ENCODE assay signal across 1 cellular context in genomic region chr11:34052036-34052607, GRCh38.
TF ChIP-seq lines count a peak whose summit lies in the region.

No MANE protein-coding gene starts in this region.

TF ChIP-seq in K562, 482 proteins besides CTCF, POLR2A, EP300 and RAD21 (continued from another document and continues in another):
- no peak for TF ChIP-seq ZNF212 (CRISPR knock-in tag; IDR thresholded peaks at IDR 0.05)
- peak; percentile 49 for TF ChIP-seq POLR2B (IDR thresholded peaks at IDR 0.05; ENCODE audit: low read depth, partially characterized antibody)
- no peak for TF ChIP-seq NFATC3 (IDR thresholded peaks at IDR 0.05)
- TF ChIP-seq ZNF23 (CRISPR knock-in tag; IDR thresholded peaks at IDR 0.05) = no peak
- TF ChIP-seq ZNF644 (tag; IDR thresholded peaks at IDR 0.05; ENCODE audit: low read depth) = no peak; the same call in 1 of the 2 replicates
- TF ChIP-seq, protein P1, sequence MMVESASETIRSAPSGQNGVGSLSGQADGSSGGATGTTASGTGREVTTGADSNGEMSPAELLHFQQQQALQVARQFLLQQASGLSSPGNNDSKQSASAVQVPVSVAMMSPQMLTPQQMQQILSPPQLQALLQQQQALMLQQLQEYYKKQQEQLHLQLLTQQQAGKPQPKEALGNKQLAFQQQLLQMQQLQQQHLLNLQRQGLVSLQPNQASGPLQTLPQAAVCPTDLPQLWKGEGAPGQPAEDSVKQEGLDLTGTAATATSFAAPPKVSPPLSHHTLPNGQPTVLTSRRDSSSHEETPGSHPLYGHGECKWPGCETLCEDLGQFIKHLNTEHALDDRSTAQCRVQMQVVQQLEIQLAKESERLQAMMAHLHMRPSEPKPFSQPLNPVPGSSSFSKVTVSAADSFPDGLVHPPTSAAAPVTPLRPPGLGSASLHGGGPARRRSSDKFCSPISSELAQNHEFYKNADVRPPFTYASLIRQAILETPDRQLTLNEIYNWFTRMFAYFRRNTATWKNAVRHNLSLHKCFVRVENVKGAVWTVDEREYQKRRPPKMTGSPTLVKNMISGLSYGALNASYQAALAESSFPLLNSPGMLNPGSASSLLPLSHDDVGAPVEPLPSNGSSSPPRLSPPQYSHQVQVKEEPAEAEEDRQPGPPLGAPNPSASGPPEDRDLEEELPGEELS (CRISPR knock-in tag; IDR thresholded peaks at IDR 0.05; ENCODE audit: borderline replicate concordance) = 0 out of 2 replicates have a peak, but pooled peaks have one; percentile 6
- no peak for TF ChIP-seq ZNF512 (tag; IDR thresholded peaks at IDR 0.05)
- no peak for TF ChIP-seq EZH2 (IDR thresholded peaks at IDR 0.05; ENCODE audit: borderline replicate concordance, low read depth, low read length)
- peak; percentile 88 for TF ChIP-seq TAF1 (IDR thresholded peaks at IDR 0.05; ENCODE audit: control insufficient read depth, extremely low read depth, insufficient read depth, low read length, severe bottlenecking)
- no peak for TF ChIP-seq JUN (IDR thresholded peaks at IDR 0.05; ENCODE audit: borderline replicate concordance, low read depth, low read length)
- no peak for TF ChIP-seq JUN (CRISPR knock-in tag; IDR thresholded peaks at IDR 0.05; ENCODE audit: borderline replicate concordance)
- TF ChIP-seq NCOA4 (IDR thresholded peaks at IDR 0.05; ENCODE audit: partially characterized antibody) = no peak
- peak in 1 of 2 experiments; percentile 72; a peak in 1 of 4 replicates for TF ChIP-seq UBTF (IDR thresholded peaks at IDR 0.05; ENCODE audit: borderline replicate concordance in 1 of 2, low read depth in 2 of 2, low read length in 2 of 2)
- TF ChIP-seq DEAF1 (CRISPR knock-in tag; IDR thresholded peaks at IDR 0.05) = no peak
- no peak for TF ChIP-seq ZNF696 (CRISPR knock-in tag; conservative IDR thresholded peaks at IDR 0.05)
- TF ChIP-seq NR1H2 (CRISPR knock-in tag; IDR thresholded peaks at IDR 0.05) = peak; percentile 65; the same call in 1 of the 2 replicates
- TF ChIP-seq HMGN3 (IDR thresholded peaks at IDR 0.05; ENCODE audit: borderline replicate concordance, extremely low read depth, insufficient read length, low read depth, low read length) = peak; percentile 82
- TF ChIP-seq HNRNPL (IDR thresholded peaks at IDR 0.05; ENCODE audit: low read depth, low read length) = peak; percentile 4; the same call in 1 of the 2 replicates
- TF ChIP-seq MXI1 (IDR thresholded peaks at IDR 0.05; ENCODE audit: low read depth, low read length) = no peak
- TF ChIP-seq, protein P2, sequence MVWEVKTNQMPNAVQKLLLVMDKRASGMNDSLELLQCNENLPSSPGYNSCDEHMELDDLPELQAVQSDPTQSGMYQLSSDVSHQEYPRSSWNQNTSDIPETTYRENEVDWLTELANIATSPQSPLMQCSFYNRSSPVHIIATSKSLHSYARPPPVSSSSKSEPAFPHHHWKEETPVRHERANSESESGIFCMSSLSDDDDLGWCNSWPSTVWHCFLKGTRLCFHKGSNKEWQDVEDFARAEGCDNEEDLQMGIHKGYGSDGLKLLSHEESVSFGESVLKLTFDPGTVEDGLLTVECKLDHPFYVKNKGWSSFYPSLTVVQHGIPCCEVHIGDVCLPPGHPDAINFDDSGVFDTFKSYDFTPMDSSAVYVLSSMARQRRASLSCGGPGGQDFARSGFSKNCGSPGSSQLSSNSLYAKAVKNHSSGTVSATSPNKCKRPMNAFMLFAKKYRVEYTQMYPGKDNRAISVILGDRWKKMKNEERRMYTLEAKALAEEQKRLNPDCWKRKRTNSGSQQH (CRISPR knock-in tag; IDR thresholded peaks at IDR 0.05) = no peak
- TF ChIP-seq RBM22 (IDR thresholded peaks at IDR 0.05; ENCODE audit: low read depth, low read length, poor library complexity, severe bottlenecking) = peak; percentile 72
- TF ChIP-seq MYC (IDR thresholded peaks at IDR 0.05; ENCODE audit: low read depth, low read length) = peak; percentile 91
- no peak for TF ChIP-seq MYC (CRISPR knock-in tag; IDR thresholded peaks at IDR 0.05; ENCODE audit: borderline replicate concordance, low read depth)
- peak; percentile 59 for TF ChIP-seq BHLHE40 (IDR thresholded peaks at IDR 0.05; ENCODE audit: low read length)
- no peak for TF ChIP-seq CC2D1A (IDR thresholded peaks at IDR 0.05)
- no peak for TF ChIP-seq TAF15 (IDR thresholded peaks at IDR 0.05; ENCODE audit: low read depth, low read length)
- TF ChIP-seq RAD51 (IDR thresholded peaks at IDR 0.05; ENCODE audit: borderline replicate concordance, low read depth) = no peak
- TF ChIP-seq SMARCE1 (IDR thresholded peaks at IDR 0.05) = no peak
- 0 out of 2 replicates have a peak, but pooled peaks have one; percentile 48 for TF ChIP-seq TARDBP (IDR thresholded peaks at IDR 0.05)
- TF ChIP-seq, protein P3, sequence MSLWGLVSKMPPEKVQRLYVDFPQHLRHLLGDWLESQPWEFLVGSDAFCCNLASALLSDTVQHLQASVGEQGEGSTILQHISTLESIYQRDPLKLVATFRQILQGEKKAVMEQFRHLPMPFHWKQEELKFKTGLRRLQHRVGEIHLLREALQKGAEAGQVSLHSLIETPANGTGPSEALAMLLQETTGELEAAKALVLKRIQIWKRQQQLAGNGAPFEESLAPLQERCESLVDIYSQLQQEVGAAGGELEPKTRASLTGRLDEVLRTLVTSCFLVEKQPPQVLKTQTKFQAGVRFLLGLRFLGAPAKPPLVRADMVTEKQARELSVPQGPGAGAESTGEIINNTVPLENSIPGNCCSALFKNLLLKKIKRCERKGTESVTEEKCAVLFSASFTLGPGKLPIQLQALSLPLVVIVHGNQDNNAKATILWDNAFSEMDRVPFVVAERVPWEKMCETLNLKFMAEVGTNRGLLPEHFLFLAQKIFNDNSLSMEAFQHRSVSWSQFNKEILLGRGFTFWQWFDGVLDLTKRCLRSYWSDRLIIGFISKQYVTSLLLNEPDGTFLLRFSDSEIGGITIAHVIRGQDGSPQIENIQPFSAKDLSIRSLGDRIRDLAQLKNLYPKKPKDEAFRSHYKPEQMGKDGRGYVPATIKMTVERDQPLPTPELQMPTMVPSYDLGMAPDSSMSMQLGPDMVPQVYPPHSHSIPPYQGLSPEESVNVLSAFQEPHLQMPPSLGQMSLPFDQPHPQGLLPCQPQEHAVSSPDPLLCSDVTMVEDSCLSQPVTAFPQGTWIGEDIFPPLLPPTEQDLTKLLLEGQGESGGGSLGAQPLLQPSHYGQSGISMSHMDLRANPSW (CRISPR knock-in tag; IDR thresholded peaks at IDR 0.05) = no peak
- TF ChIP-seq KLF13 (tag; IDR thresholded peaks at IDR 0.05; ENCODE audit: borderline replicate concordance, low read depth) = no peak
- TF ChIP-seq BRF2 (IDR thresholded peaks at IDR 0.05; ENCODE audit: borderline replicate concordance, insufficient read depth, insufficient read length) = no peak
- no peak for TF ChIP-seq RBM34 (IDR thresholded peaks at IDR 0.05; ENCODE audit: borderline replicate concordance, insufficient read depth, low read length)
- no peak for TF ChIP-seq ZNF444 (CRISPR knock-in tag; IDR thresholded peaks at IDR 0.05)
- TF ChIP-seq ARID1B (IDR thresholded peaks at IDR 0.05) = peak; percentile 14; the same call in 1 of the 2 replicates
- TF ChIP-seq PHTF2 (CRISPR knock-in tag; IDR thresholded peaks at IDR 0.05) = no peak
- TF ChIP-seq HINFP (tag; conservative IDR thresholded peaks at IDR 0.05; ENCODE audit: low read depth) = no peak
- peak; percentile 49 for TF ChIP-seq PHF20 (IDR thresholded peaks at IDR 0.05; ENCODE audit: partially characterized antibody)
- TF ChIP-seq ZBTB7A (IDR thresholded peaks at IDR 0.05; ENCODE audit: borderline replicate concordance, control insufficient read depth, low read depth, low read length) = peak; percentile 93
- TF ChIP-seq POLR3G (IDR thresholded peaks at IDR 0.05; ENCODE audit: extremely low read depth, insufficient read length, insufficient replicate concordance) = no peak
- TF ChIP-seq, protein P4, sequence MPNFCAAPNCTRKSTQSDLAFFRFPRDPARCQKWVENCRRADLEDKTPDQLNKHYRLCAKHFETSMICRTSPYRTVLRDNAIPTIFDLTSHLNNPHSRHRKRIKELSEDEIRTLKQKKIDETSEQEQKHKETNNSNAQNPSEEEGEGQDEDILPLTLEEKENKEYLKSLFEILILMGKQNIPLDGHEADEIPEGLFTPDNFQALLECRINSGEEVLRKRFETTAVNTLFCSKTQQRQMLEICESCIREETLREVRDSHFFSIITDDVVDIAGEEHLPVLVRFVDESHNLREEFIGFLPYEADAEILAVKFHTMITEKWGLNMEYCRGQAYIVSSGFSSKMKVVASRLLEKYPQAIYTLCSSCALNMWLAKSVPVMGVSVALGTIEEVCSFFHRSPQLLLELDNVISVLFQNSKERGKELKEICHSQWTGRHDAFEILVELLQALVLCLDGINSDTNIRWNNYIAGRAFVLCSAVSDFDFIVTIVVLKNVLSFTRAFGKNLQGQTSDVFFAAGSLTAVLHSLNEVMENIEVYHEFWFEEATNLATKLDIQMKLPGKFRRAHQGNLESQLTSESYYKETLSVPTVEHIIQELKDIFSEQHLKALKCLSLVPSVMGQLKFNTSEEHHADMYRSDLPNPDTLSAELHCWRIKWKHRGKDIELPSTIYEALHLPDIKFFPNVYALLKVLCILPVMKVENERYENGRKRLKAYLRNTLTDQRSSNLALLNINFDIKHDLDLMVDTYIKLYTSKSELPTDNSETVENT (CRISPR knock-in tag; IDR thresholded peaks at IDR 0.05) = peak; percentile 85
- no peak for TF ChIP-seq ZNF184 (CRISPR knock-in tag; IDR thresholded peaks at IDR 0.05)
- peak; percentile 92 for TF ChIP-seq SMAD4 (CRISPR knock-in tag; conservative IDR thresholded peaks at IDR 0.05)
- peak; percentile 38; the same call in 1 of the 2 replicates for TF ChIP-seq PHF8 (IDR thresholded peaks at IDR 0.05; ENCODE audit: borderline replicate concordance, low read length)
- peak in 1 of 2 experiments; percentile 52; a peak in 1 of 4 replicates for TF ChIP-seq RCOR1 (IDR thresholded peaks at IDR 0.05; ENCODE audit: borderline replicate concordance in 1 of 2, low read depth in 2 of 2, low read length in 2 of 2)
- TF ChIP-seq SOX6 (IDR thresholded peaks at IDR 0.05) = peak; percentile 39
- peak; percentile 64; the same call in 1 of the 2 replicates for TF ChIP-seq SIN3B (IDR thresholded peaks at IDR 0.05; ENCODE audit: low read depth)
- TF ChIP-seq SNIP1 (IDR thresholded peaks at IDR 0.05; ENCODE audit: low read depth) = no peak
- TF ChIP-seq ZNF707 (CRISPR knock-in tag; conservative IDR thresholded peaks at IDR 0.05) = no peak
- peak; percentile 92 for TF ChIP-seq RB1 (IDR thresholded peaks at IDR 0.05; ENCODE audit: low read depth)
- no peak for TF ChIP-seq KLF10 (CRISPR knock-in tag; IDR thresholded peaks at IDR 0.05)
- no peak for TF ChIP-seq CBFA2T2 (conservative IDR thresholded peaks at IDR 0.05)
- no peak for TF ChIP-seq ZKSCAN8 (CRISPR knock-in tag; IDR thresholded peaks at IDR 0.05)
- TF ChIP-seq EWSR1 (IDR thresholded peaks at IDR 0.05; ENCODE audit: borderline replicate concordance, low read depth, partially characterized antibody) = no peak
